ENCODE assay signal across 25 cellular contexts in genomic region chr4:56206258-56206657, GRCh38.
"Had no signal": no experiment of that assay in that cellular context is flagged by ENCODE, and none has a peak within 500 bp of the region (broad histone marks: within the 10 kb centered on the region; RNA-seq: fewer than 3 reads in every experiment).

No MANE protein-coding gene starts in this region.

- H3K4me1 ChIP-seq: foreskin keratinocyte, heart left ventricle, left lung, lower lobe of right lung, stomach, tibial artery had no signal

- DNase-seq: activated CD4-positive, alpha-beta T cell treated with anti-CD3 and anti-CD28 coated beads for 48 hours; activated CD4-positive, alpha-beta T cell treated with anti-CD3 and anti-CD28 coated beads, Interleukin-2, amount 50 U/mL, for 48 hours; activated CD8-positive, alpha-beta memory T cell treated with anti-CD3 and anti-CD28 coated beads, Interleukin-2, amount 50 U/mL, for 4 hours; activated gamma-delta T cell; activated naive CD4-positive, alpha-beta T cell treated with anti-CD3 and anti-CD28 coated beads, Interleukin-2, amount 10 ng/mL, durations not matched to agents 7 days and 5 days; activated T-cell treated with anti-CD3 and anti-CD28 coated beads, Interleukin-2, amount 50 U/mL, for 1 hour; amniotic stem cell; brain microvascular endothelial cell; endodermal cell; foreskin keratinocyte; heart left ventricle; kidney glomerular epithelial cell; left lung; lower lobe of right lung; mesenchymal stem cell; natural killer cell; right cardiac atrium; stimulated activated CD4-positive, alpha-beta T cell treated with anti-CD3 and anti-CD28 coated beads, Interleukin-15, amount 100 ng/mL, for 24 hours; stimulated activated CD4-positive, alpha-beta T cell treated with anti-CD3 and anti-CD28 coated beads, Interleukin-2, amount 100 ng/mL, for 24 hours; stimulated activated naive B cell treated with anti-CD40 and anti-IgM and Interleukin-4, amounts not matched to agents 10 μg/mL and 1 μg/mL and 100 μg/mL, for 72 hours; stomach; tibial artery; WERI-Rb-1 had no signal

- H3K9me3 ChIP-seq: lower lobe of right lung, tibial artery had no signal

- H3K36me3 ChIP-seq: brain microvascular endothelial cell, heart left ventricle, left lung, lower lobe of right lung, stomach, tibial artery had no signal

- ATAC-seq: activated CD4-positive, CD25-positive, alpha-beta regulatory T cell treated with anti-CD3 and anti-CD28 coated beads, Interleukin-2, amount 50 U/mL, for 24 hours; esophagus mucosa; foreskin keratinocyte; heart left ventricle; left lung; lower lobe of right lung; natural killer cell; right cardiac atrium; stimulated activated naive B cell treated with anti-CD40 and anti-IgM and Interleukin-4, amounts not matched to agents 10 μg/mL and 1 μg/mL and 100 μg/mL, for 72 hours had no signal

- H3K27me3 ChIP-seq: brain microvascular endothelial cell, foreskin keratinocyte, heart left ventricle, left lung, stomach, tibial artery had no signal

- H3K27ac ChIP-seq: brain microvascular endothelial cell, foreskin keratinocyte, heart left ventricle, left lung, lower lobe of right lung, stomach, tibial artery, WERI-Rb-1 had no signal

- H3K4me3 ChIP-seq: heart left ventricle, left lung, lower lobe of right lung, stomach, tibial artery had no signal
